ENCODE assay signal across 8 cellular contexts in genomic region chr6:113352029-113352801, GRCh38.
A peak's percentile ranks its signal among the peaks of the same experiment; 100 is the strongest.
DNase-seq lines count a peak whose midpoint lies in the region; ATAC-seq, FAIRE-seq and TF ChIP-seq lines count a peak whose summit lies in the region.

No MANE protein-coding gene starts in this region.

- H3K27ac Mint-ChIP-seq in activated CD4-positive, alpha-beta T cell treated with anti-CD3 and anti-CD28 coated beads for 36 hours, result no peak overlapping the region

- no peaks in the 10 kb centered on the region for H3K36me3 Mint-ChIP-seq in activated CD4-positive, alpha-beta T cell treated with anti-CD3 and anti-CD28 coated beads for 36 hours (ENCODE audit: low read depth)

- peak; percentile 96 for DNase-seq in RCC 7860 (ENCODE audit: low spot score)
- DNase-seq in epidermal melanocyte (ENCODE audit: insufficient read length, low spot score), result peak; percentile 36
- no peak for DNase-seq in omental fat pad (ENCODE audit: low spot score)
- DNase-seq in activated CD4-positive, alpha-beta T cell treated with anti-CD3 and anti-CD28 coated beads for 36 hours, result no peak
- no peak for DNase-seq in GM13976 (ENCODE audit: low spot score)
- no peak for DNase-seq in cerebellar nuclear complex (lab: John Stamatoyannopoulos, UW)

- no peak overlapping the region for H3K4me3 Mint-ChIP-seq in activated CD4-positive, alpha-beta T cell treated with anti-CD3 and anti-CD28 coated beads for 36 hours

- no peaks in the 10 kb centered on the region for H3K27me3 Mint-ChIP-seq in activated CD4-positive, alpha-beta T cell treated with anti-CD3 and anti-CD28 coated beads for 36 hours

- CTCF ChIA-PET in activated CD4-positive, alpha-beta T cell treated with anti-CD3 and anti-CD28 coated beads for 36 hours (lab: Charles Lee), result no interaction called here

- in situ Hi-C loops in GM13976 (cut with MboI; ENCODE audit: low sequenced_read_pairs, unreplicated experiment), result no loop called here

- intact Hi-C loops in activated CD4-positive, alpha-beta T cell treated with anti-CD3 and anti-CD28 coated beads for 36 hours (cut with DNase I, micrococcal nuclease), result no loop called here

- TF ChIP-seq CTCF in omental fat pad (IDR thresholded peaks at IDR 0.05) (no peak), GM13976 (IDR thresholded peaks at IDR 0.05; ENCODE audit: borderline replicate concordance, control extremely low read depth, extremely low read depth, insufficient read depth, missing control alignments) (no peak)

- peak; percentile 89 for FAIRE-seq in RCC 7860 (lab: Jason Lieb, UNC)

- H3K9me3 Mint-ChIP-seq in activated CD4-positive, alpha-beta T cell treated with anti-CD3 and anti-CD28 coated beads for 36 hours (ENCODE audit: low read depth), result no peaks in the 10 kb centered on the region

- POLR2A ChIA-PET in activated CD4-positive, alpha-beta T cell treated with anti-CD3 and anti-CD28 coated beads for 36 hours (lab: Charles Lee), result no interaction called here

- ATAC-seq in GM18868 (IDR thresholded peaks at IDR 0.05; ENCODE audit: unreplicated experiment) (peak; percentile 51), omental fat pad (ENCODE audit: low FRiP score) (peak; percentile 64), GM21717 (IDR thresholded peaks at IDR 0.05; ENCODE audit: unreplicated experiment) (no peak)
- ATAC-seq in activated CD4-positive, alpha-beta T cell treated with anti-CD3 and anti-CD28 coated beads for 36 hours, result no peak

- no peaks in the 10 kb centered on the region for H3K4me1 Mint-ChIP-seq in activated CD4-positive, alpha-beta T cell treated with anti-CD3 and anti-CD28 coated beads for 36 hours

Comparison
In these comparisons a context has a peak if more than half of its experiments do, and no peak if none do; other contexts are left out.
1. ATAC-seq: peak in GM18868 (single experiment) and omental fat pad (single experiment); none in activated CD4-positive, alpha-beta T cell treated with anti-CD3 and anti-CD28 coated beads for 36 hours (single experiment) and GM21717 (single experiment).
2. DNase-seq: peak in RCC 7860 (single experiment) and epidermal melanocyte (single experiment); none in omental fat pad (single experiment), activated CD4-positive, alpha-beta T cell treated with anti-CD3 and anti-CD28 coated beads for 36 hours (single experiment), GM13976 (single experiment) and cerebellar nuclear complex (0 of 2).